In the genomic region with DNA sequence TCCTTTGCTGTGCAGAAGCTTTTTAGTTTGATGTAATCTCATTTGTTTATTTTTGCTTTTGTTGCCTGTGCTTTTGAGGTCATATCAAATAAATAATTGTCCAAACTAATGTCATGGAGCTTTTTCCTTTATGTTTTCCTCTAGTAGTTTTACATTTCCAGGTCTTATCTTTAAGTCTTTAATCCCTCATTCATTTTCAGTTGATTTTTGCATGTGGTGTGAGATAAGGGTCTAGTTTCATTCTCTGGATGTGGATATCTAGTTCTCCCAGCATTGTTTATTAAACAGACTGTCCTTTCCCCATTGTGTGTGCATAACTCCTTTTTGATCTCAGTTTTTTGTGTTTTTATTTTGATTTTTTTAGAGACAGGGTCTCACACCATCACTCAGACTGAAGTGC, we compare ENCODE assay signal across 1 cellular context.
A peak's percentile ranks its signal among the peaks of the same experiment; 100 is the strongest.
TF ChIP-seq lines count a peak whose summit lies in the region.

No MANE protein-coding gene starts in this region.

TF ChIP-seq in K562, 482 proteins besides CTCF, POLR2A, EP300 and RAD21 (continued from another document and continues in another):
- TF ChIP-seq, protein P1, sequence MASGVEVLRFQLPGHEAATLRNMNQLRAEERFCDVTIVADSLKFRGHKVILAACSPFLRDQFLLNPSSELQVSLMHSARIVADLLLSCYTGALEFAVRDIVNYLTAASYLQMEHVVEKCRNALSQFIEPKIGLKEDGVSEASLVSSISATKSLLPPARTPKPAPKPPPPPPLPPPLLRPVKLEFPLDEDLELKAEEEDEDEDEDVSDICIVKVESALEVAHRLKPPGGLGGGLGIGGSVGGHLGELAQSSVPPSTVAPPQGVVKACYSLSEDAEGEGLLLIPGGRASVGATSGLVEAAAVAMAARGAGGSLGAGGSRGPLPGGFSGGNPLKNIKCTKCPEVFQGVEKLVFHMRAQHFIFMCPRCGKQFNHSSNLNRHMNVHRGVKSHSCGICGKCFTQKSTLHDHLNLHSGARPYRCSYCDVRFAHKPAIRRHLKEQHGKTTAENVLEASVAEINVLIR (CRISPR knock-in tag; IDR thresholded peaks at IDR 0.05): no peak
- no peak for TF ChIP-seq NFIX (CRISPR knock-in tag; IDR thresholded peaks at IDR 0.05; ENCODE audit: low read depth)
- no peak for TF ChIP-seq PURB (CRISPR knock-in tag; IDR thresholded peaks at IDR 0.05; ENCODE audit: low read depth)
- no peak for TF ChIP-seq TBP (optimal IDR thresholded peaks at IDR 0.05; ENCODE audit: low read depth, low read length)
- no peak for TF ChIP-seq PML (IDR thresholded peaks at IDR 0.05; ENCODE audit: low read length)
- TF ChIP-seq, protein P2, sequence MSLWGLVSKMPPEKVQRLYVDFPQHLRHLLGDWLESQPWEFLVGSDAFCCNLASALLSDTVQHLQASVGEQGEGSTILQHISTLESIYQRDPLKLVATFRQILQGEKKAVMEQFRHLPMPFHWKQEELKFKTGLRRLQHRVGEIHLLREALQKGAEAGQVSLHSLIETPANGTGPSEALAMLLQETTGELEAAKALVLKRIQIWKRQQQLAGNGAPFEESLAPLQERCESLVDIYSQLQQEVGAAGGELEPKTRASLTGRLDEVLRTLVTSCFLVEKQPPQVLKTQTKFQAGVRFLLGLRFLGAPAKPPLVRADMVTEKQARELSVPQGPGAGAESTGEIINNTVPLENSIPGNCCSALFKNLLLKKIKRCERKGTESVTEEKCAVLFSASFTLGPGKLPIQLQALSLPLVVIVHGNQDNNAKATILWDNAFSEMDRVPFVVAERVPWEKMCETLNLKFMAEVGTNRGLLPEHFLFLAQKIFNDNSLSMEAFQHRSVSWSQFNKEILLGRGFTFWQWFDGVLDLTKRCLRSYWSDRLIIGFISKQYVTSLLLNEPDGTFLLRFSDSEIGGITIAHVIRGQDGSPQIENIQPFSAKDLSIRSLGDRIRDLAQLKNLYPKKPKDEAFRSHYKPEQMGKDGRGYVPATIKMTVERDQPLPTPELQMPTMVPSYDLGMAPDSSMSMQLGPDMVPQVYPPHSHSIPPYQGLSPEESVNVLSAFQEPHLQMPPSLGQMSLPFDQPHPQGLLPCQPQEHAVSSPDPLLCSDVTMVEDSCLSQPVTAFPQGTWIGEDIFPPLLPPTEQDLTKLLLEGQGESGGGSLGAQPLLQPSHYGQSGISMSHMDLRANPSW (CRISPR knock-in tag; IDR thresholded peaks at IDR 0.05): no peak
- TF ChIP-seq, protein P3, sequence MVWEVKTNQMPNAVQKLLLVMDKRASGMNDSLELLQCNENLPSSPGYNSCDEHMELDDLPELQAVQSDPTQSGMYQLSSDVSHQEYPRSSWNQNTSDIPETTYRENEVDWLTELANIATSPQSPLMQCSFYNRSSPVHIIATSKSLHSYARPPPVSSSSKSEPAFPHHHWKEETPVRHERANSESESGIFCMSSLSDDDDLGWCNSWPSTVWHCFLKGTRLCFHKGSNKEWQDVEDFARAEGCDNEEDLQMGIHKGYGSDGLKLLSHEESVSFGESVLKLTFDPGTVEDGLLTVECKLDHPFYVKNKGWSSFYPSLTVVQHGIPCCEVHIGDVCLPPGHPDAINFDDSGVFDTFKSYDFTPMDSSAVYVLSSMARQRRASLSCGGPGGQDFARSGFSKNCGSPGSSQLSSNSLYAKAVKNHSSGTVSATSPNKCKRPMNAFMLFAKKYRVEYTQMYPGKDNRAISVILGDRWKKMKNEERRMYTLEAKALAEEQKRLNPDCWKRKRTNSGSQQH (CRISPR knock-in tag; IDR thresholded peaks at IDR 0.05): no peak
- TF ChIP-seq HDAC8 (tag; IDR thresholded peaks at IDR 0.05): no peak
- TF ChIP-seq, protein P4, sequence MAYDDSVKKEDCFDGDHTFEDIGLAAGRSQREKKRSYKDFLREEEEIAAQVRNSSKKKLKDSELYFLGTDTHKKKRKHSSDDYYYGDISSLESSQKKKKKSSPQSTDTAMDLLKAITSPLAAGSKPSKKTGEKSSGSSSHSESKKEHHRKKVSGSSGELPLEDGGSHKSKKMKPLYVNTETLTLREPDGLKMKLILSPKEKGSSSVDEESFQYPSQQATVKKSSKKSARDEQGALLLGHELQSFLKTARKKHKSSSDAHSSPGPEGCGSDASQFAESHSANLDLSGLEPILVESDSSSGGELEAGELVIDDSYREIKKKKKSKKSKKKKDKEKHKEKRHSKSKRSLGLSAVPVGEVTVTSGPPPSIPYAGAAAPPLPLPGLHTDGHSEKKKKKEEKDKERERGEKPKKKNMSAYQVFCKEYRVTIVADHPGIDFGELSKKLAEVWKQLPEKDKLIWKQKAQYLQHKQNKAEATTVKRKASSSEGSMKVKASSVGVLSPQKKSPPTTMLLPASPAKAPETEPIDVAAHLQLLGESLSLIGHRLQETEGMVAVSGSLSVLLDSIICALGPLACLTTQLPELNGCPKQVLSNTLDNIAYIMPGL (CRISPR knock-in tag; IDR thresholded peaks at IDR 0.05): no peak
- TF ChIP-seq CHD2 (IDR thresholded peaks at IDR 0.05; ENCODE audit: low read depth, low read length): no peak
- no peak for TF ChIP-seq RBM22 (IDR thresholded peaks at IDR 0.05; ENCODE audit: low read depth, low read length, poor library complexity, severe bottlenecking)
- TF ChIP-seq TEAD4 (IDR thresholded peaks at IDR 0.05; ENCODE audit: low read length): peak; percentile 66; the same call in 1 of the 2 replicates
- no peak for TF ChIP-seq TEAD4 (CRISPR knock-in tag; IDR thresholded peaks at IDR 0.05; ENCODE audit: borderline replicate concordance)
- TF ChIP-seq, protein P5, sequence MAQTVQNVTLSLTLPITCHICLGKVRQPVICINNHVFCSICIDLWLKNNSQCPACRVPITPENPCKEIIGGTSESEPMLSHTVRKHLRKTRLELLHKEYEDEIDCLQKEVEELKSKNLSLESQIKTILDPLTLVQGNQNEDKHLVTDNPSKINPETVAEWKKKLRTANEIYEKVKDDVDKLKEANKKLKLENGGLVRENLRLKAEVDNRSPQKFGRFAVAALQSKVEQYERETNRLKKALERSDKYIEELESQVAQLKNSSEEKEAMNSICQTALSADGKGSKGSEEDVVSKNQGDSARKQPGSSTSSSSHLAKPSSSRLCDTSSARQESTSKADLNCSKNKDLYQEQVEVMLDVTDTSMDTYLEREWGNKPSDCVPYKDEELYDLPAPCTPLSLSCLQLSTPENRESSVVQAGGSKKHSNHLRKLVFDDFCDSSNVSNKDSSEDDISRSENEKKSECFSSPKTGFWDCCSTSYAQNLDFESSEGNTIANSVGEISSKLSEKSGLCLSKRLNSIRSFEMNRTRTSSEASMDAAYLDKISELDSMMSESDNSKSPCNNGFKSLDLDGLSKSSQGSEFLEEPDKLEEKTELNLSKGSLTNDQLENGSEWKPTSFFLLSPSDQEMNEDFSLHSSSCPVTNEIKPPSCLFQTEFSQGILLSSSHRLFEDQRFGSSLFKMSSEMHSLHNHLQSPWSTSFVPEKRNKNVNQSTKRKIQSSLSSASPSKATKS (CRISPR knock-in tag; IDR thresholded peaks at IDR 0.05): no peak
- TF ChIP-seq, protein P6, sequence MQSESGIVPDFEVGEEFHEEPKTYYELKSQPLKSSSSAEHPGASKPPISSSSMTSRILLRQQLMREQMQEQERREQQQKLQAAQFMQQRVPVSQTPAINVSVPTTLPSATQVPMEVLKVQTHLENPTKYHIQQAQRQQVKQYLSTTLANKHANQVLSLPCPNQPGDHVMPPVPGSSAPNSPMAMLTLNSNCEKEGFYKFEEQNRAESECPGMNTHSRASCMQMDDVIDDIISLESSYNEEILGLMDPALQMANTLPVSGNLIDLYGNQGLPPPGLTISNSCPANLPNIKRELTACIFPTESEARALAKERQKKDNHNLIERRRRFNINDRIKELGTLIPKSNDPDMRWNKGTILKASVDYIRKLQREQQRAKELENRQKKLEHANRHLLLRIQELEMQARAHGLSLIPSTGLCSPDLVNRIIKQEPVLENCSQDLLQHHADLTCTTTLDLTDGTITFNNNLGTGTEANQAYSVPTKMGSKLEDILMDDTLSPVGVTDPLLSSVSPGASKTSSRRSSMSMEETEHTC (IDR thresholded peaks at IDR 0.05): no peak
- no peak for TF ChIP-seq ASH1L (IDR thresholded peaks at IDR 0.05; ENCODE audit: borderline replicate concordance, low read depth, partially characterized antibody)
- TF ChIP-seq HDAC3 (IDR thresholded peaks at IDR 0.05; ENCODE audit: borderline replicate concordance, partially characterized antibody): no peak
- TF ChIP-seq, protein P7, sequence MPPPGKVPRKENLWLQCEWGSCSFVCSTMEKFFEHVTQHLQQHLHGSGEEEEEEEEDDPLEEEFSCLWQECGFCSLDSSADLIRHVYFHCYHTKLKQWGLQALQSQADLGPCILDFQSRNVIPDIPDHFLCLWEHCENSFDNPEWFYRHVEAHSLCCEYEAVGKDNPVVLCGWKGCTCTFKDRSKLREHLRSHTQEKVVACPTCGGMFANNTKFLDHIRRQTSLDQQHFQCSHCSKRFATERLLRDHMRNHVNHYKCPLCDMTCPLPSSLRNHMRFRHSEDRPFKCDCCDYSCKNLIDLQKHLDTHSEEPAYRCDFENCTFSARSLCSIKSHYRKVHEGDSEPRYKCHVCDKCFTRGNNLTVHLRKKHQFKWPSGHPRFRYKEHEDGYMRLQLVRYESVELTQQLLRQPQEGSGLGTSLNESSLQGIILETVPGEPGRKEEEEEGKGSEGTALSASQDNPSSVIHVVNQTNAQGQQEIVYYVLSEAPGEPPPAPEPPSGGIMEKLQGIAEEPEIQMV (tag; conservative IDR thresholded peaks at IDR 0.05; ENCODE audit: low read depth): no peak
- no peak for TF ChIP-seq PTRF (tag; IDR thresholded peaks at IDR 0.05)
- no peak for TF ChIP-seq PPARD (CRISPR knock-in tag; IDR thresholded peaks at IDR 0.05)
- TF ChIP-seq MCM5 (IDR thresholded peaks at IDR 0.05; ENCODE audit: low read depth): no peak
- TF ChIP-seq, protein P8, sequence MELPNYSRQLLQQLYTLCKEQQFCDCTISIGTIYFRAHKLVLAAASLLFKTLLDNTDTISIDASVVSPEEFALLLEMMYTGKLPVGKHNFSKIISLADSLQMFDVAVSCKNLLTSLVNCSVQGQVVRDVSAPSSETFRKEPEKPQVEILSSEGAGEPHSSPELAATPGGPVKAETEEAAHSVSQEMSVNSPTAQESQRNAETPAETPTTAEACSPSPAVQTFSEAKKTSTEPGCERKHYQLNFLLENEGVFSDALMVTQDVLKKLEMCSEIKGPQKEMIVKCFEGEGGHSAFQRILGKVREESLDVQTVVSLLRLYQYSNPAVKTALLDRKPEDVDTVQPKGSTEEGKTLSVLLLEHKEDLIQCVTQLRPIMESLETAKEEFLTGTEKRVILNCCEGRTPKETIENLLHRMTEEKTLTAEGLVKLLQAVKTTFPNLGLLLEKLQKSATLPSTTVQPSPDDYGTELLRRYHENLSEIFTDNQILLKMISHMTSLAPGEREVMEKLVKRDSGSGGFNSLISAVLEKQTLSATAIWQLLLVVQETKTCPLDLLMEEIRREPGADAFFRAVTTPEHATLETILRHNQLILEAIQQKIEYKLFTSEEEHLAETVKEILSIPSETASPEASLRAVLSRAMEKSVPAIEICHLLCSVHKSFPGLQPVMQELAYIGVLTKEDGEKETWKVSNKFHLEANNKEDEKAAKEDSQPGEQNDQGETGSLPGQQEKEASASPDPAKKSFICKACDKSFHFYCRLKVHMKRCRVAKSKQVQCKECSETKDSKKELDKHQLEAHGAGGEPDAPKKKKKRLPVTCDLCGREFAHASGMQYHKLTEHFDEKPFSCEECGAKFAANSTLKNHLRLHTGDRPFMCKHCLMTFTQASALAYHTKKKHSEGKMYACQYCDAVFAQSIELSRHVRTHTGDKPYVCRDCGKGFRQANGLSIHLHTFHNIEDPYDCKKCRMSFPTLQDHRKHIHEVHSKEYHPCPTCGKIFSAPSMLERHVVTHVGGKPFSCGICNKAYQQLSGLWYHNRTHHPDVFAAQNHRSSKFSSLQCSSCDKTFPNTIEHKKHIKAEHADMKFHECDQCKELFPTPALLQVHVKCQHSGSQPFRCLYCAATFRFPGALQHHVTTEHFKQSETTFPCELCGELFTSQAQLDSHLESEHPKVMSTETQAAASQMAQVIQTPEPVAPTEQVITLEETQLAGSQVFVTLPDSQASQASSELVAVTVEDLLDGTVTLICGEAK (IDR thresholded peaks at IDR 0.05): no peak
- TF ChIP-seq, protein P8 (CRISPR knock-in tag; IDR thresholded peaks at IDR 0.05): no peak
- TF ChIP-seq WHSC1 (IDR thresholded peaks at IDR 0.05; ENCODE audit: low read length): no peak
- TF ChIP-seq KHSRP (IDR thresholded peaks at IDR 0.05): no peak
- TF ChIP-seq JUND (IDR thresholded peaks at IDR 0.05; ENCODE audit: borderline replicate concordance, low read depth, low read length): no peak
- no peak for TF ChIP-seq JUND (tag; IDR thresholded peaks at IDR 0.05; ENCODE audit: borderline replicate concordance, low read depth, low read length)
- no peak for TF ChIP-seq GATA2 (CRISPR knock-in tag; IDR thresholded peaks at IDR 0.05)
- TF ChIP-seq ZC3H4 (CRISPR knock-in tag; IDR thresholded peaks at IDR 0.05; ENCODE audit: borderline replicate concordance): no peak
- peak; percentile 59 for TF ChIP-seq DPF2 (IDR thresholded peaks at IDR 0.05)
- TF ChIP-seq ZNF197 (CRISPR knock-in tag; IDR thresholded peaks at IDR 0.05; ENCODE audit: low read depth): no peak
